In the genomic region with DNA sequence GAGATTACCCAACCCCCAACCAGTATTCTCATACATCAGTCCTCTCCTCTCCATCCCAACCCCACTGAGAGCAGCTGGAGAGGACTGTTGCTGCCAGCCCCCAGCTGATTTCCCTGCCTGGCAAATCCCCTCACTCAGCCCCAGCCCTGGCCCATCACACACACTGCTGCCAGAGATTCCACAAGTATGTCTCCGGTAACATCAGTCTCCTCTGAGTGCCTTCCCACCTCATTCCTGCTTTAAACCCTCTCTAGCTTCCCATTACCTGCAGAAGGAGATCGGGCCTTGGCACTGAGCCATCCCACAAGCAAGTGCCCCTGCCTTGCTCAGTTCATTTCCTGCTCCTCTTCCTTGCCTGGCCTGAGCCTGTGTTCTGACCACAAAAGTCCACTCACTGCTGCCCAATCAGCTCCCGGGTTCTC, we compare ENCODE assay signal across 8 cellular contexts. TPM values are rescaled to one million over a fixed set of nuclear protein-coding genes. Genes with fewer than 3 reads are reported as not detected.
DNase-seq lines count a peak whose midpoint lies in the region; ATAC-seq and TF ChIP-seq lines count a peak whose summit lies in the region.

No MANE protein-coding gene starts in this region.

- H3K4me3 ChIP-seq in mesodermal cell (ENCODE audit: extremely low read depth, insufficient read depth, low read length, poor library complexity, severe bottlenecking): no peak overlapping the region

- no peak overlapping the region for H3K4me3 Mint-ChIP-seq in stimulated activated naive CD8-positive, alpha-beta T cell treated with anti-CD3 and anti-CD28 coated beads, Interleukin-15, amount 100 ng/mL, for 72 hours
- peak overlapping the region in 1 of 5 experiments; percentile 19 for H3K4me3 Mint-ChIP-seq in brain

- H3K36me3 ChIP-seq in mesodermal cell (ENCODE audit: control insufficient read depth, insufficient read depth, low read length): peaks cover 11% of the 10 kb centered on the region

- no peak for DNase-seq in stimulated activated naive CD8-positive, alpha-beta T cell treated with anti-CD3 and anti-CD28 coated beads, Interleukin-15, amount 100 ng/mL, for 72 hours
- no peak for DNase-seq in stimulated activated naive CD8-positive, alpha-beta T cell treated with anti-CD3 and anti-CD28 coated beads, Interleukin-15, Interleukin-2, amounts not matched to agents 100 U/mL and 50 U/mL, for 24 hours
- DNase-seq in GM10266 (ENCODE audit: extremely low spot score): no peak
- DNase-seq in stimulated activated naive CD4-positive, alpha-beta T cell treated with Interleukin-2 at 50 U/mL for 16 hours (lab: John Stamatoyannopoulos, UW): no peak
- DNase-seq in KG1 (lab: John Stamatoyannopoulos, UW): no peak

- ATAC-seq in stimulated activated naive CD8-positive, alpha-beta T cell treated with anti-CD3 and anti-CD28 coated beads, Interleukin-15, amount 100 ng/mL, for 72 hours: no peak
- no peak for ATAC-seq in stimulated activated naive CD8-positive, alpha-beta T cell treated with anti-CD3 and anti-CD28 coated beads, Interleukin-15, Interleukin-2, amounts not matched to agents 100 U/mL and 50 U/mL, for 24 hours
- ATAC-seq in GM18858 (IDR thresholded peaks at IDR 0.05; ENCODE audit: unreplicated experiment): no peak

- WGBS in mesodermal cell (ENCODE audit: insufficient coverage in 2 of 2), 2 experiments: 82 to 94% methylated on average over 3 of the region's 3 CpGs

- H3K36me3 Mint-ChIP-seq in brain: peaks cover 27% of the 10 kb centered on the region

- no peaks in the 10 kb centered on the region for H3K9me3 Mint-ChIP-seq in stimulated activated naive CD8-positive, alpha-beta T cell treated with anti-CD3 and anti-CD28 coated beads, Interleukin-15, amount 100 ng/mL, for 72 hours
- no peaks in the 10 kb centered on the region for H3K9me3 Mint-ChIP-seq in brain

- peaks cover 37% of the 10 kb centered on the region for H3K4me1 ChIP-seq in mesodermal cell (ENCODE audit: control insufficient read depth, insufficient read depth, low read length, poor library complexity, severe bottlenecking)

- peaks cover 30% of the 10 kb centered on the region for H3K4me1 Mint-ChIP-seq in stimulated activated naive CD8-positive, alpha-beta T cell treated with anti-CD3 and anti-CD28 coated beads, Interleukin-15, amount 100 ng/mL, for 72 hours
- peaks cover 38% of the 10 kb centered on the region for H3K4me1 Mint-ChIP-seq in brain

- no peak for TF ChIP-seq CTCF in brain (conservative IDR thresholded peaks at IDR 0.05)
- no peak for TF ChIP-seq CTCF in GM10266 (IDR thresholded peaks at IDR 0.05; ENCODE audit: control insufficient read depth, insufficient read depth, low read depth, missing control alignments)

- H3K9me3 ChIP-seq in mesodermal cell (ENCODE audit: control insufficient read depth, low read length): no peaks in the 10 kb centered on the region

- peak overlapping the region; percentile 4 to 85 for H3K27ac Mint-ChIP-seq in stimulated activated naive CD8-positive, alpha-beta T cell treated with anti-CD3 and anti-CD28 coated beads, Interleukin-15, amount 100 ng/mL, for 72 hours
- H3K27ac Mint-ChIP-seq in brain: peak overlapping the region in 3 of 5 experiments; percentile 69 to 87 (median 75)

- H3K27ac ChIP-seq in mesodermal cell (ENCODE audit: low read depth, low read length, severe bottlenecking): peak overlapping the region; percentile 37

- H3K27me3 Mint-ChIP-seq in stimulated activated naive CD8-positive, alpha-beta T cell treated with anti-CD3 and anti-CD28 coated beads, Interleukin-15, amount 100 ng/mL, for 72 hours: no peaks in the 10 kb centered on the region
- H3K27me3 Mint-ChIP-seq in brain: no peaks in the 10 kb centered on the region

RNA-seq across cellular contexts. Expression of gene ZFP36L2, which starts 50.6 kb away (rescaled TPM):
- 16.1 TPM for polyA plus RNA-seq in brain (ENCODE audit: insufficient read depth, low read depth, low replicate concordance)
- polyA plus RNA-seq in mesodermal cell (2013, experiment 1 of 2): 59.1 TPM
- polyA plus RNA-seq in mesodermal cell (2013, experiment 2 of 2): 51.5 TPM
